18 cellular contexts compared by ENCODE assay signal in the genomic region with DNA sequence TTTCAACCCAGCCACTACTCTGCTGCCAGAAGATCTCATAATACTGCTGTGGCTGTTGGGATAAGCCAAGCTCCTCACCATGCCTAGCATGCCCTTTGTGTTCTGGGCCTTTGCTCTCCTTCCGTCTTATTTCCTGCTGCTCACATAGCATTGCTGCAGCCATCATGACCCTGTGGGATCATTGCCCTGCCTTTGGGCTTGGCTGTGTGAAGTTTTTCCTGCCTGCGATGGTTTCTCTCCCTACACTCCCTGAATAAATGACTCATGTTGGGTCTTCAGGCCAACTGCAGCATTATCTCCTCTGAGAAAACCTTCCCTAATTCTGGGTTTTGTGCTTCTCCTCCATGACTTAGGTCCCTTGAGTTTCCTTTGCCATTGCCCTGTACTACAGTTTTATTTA. TPM values are rescaled to one million over a fixed set of nuclear protein-coding genes. Genes with fewer than 3 reads are reported as not detected.
A peak's percentile ranks its signal among the peaks of the same experiment; 100 is the strongest.
DNase-seq lines count a peak whose midpoint lies in the region; ATAC-seq, FAIRE-seq and TF ChIP-seq lines count a peak whose summit lies in the region.
"Had no signal": no experiment of that assay in that cellular context is flagged by ENCODE, and none has a peak within 500 bp of the region (broad histone marks: within the 10 kb centered on the region; RNA-seq: fewer than 3 reads in every experiment).

No MANE protein-coding gene starts in this region.

- H3K4me1 Mint-ChIP-seq in type B pancreatic cell (ENCODE audit: unreplicated experiment), result no peaks in the 10 kb centered on the region
- H3K4me1 Mint-ChIP-seq in activated T-helper 17 cell treated with anti-CD3 and anti-CD28 coated beads, Interleukin-2, amount 50 U/mL, for 72 hours, result no peaks in the 10 kb centered on the region
- no peaks in the 10 kb centered on the region for H3K4me1 Mint-ChIP-seq in endothelial cell (ENCODE audit: unreplicated experiment)
- H3K4me1 Mint-ChIP-seq: naive B cell had no signal

- H3K4me3 ChIP-seq in HepG2 (replicated peaks in 1 of 3; ENCODE audit: insufficient read depth in 1 of 3, low read depth in 2 of 3, low read length in 3 of 3), result no peak overlapping the region
- H3K4me3 ChIP-seq in right lobe of liver, result no peak overlapping the region
- no peak overlapping the region for H3K4me3 ChIP-seq in bronchial epithelial cell (ENCODE audit: low read depth, low read length)
- H3K4me3 ChIP-seq: HAP-1, SJCRH30, stomach had no signal

- H3K4me1 ChIP-seq in HepG2 (ENCODE audit: insufficient read depth, low read length), result peaks cover 62% of the 10 kb centered on the region
- peaks cover 0 to 5% (median 0%) of the 10 kb centered on the region in 4 donors for H3K4me1 ChIP-seq in right lobe of liver
- H3K4me1 ChIP-seq: stomach had no signal

- FAIRE-seq in HepG2 (lab: Jason Lieb, UNC) (no peak), bronchial epithelial cell (lab: Jason Lieb, UNC) (peak; percentile 13)
- FAIRE-seq: colon had no signal

- DNase-seq in HepG2 (ENCODE audit: low spot score), result no peak
- no peak for DNase-seq in right lobe of liver
- DNase-seq in bronchial epithelial cell (ENCODE audit: low read depth), result peak; percentile 49
- DNase-seq in left colon, result no peak
- DNase-seq in type B pancreatic cell (ENCODE audit: extremely low spot score, unreplicated experiment), result no peak
- DNase-seq in medulla oblongata (ENCODE audit: extremely low spot score), result no peak
- no peak for DNase-seq in endothelial cell (ENCODE audit: low spot score)
- DNase-seq: activated CD8-positive, alpha-beta memory T cell treated with anti-CD3 and anti-CD28 coated beads, Interleukin-2, amount 10 ng/mL, durations not matched to agents 7 days and 5 days; activated gamma-delta T cell; naive B cell; NCI-H526 treated with DMSO at 0.1 percent for 48 hours; SJCRH30; stomach had no signal

- no peaks in the 10 kb centered on the region for H3K36me3 ChIP-seq in HepG2 (replicated peaks in 1 of 2; ENCODE audit: control insufficient read depth in 1 of 2, insufficient read depth in 2 of 2, low read length in 2 of 2)
- no peaks in the 10 kb centered on the region for H3K36me3 ChIP-seq in right lobe of liver
- peaks cover 3% of the 10 kb centered on the region for H3K36me3 ChIP-seq in bronchial epithelial cell (ENCODE audit: control insufficient read depth, insufficient read depth, low read length)
- H3K36me3 ChIP-seq: HAP-1, SJCRH30, stomach had no signal

- TF ChIP-seq EP300 in HepG2 (IDR thresholded peaks at IDR 0.05; ENCODE audit: low read depth in 2 of 2, low read length in 2 of 2) (no peak), HepG2 (CRISPR knock-in tag; IDR thresholded peaks at IDR 0.05; ENCODE audit: borderline replicate concordance) (no peak)

- H3K9me3 Mint-ChIP-seq in type B pancreatic cell, result no peaks in the 10 kb centered on the region
- peaks cover 4% of the 10 kb centered on the region for H3K9me3 Mint-ChIP-seq in activated T-helper 17 cell treated with anti-CD3 and anti-CD28 coated beads, Interleukin-2, amount 50 U/mL, for 72 hours
- H3K9me3 Mint-ChIP-seq in endothelial cell (ENCODE audit: unreplicated experiment), result no peaks in the 10 kb centered on the region

- CTCF ChIA-PET in HepG2 (lab: Yijun Ruan, JAX; ENCODE audit: low intra/inter-chr PET ratio, low total read pairs), result no interaction called here

- TF ChIP-seq POLR2A in HepG2 (IDR thresholded peaks at IDR 0.05; ENCODE audit: insufficient read depth in 1 of 2, low read depth in 2 of 2, low read length in 2 of 2) (no peak), right lobe of liver (IDR thresholded peaks at IDR 0.05) (no peak)

- in situ Hi-C loops in HepG2 (cut with HindIII; ENCODE audit: extremely low pct_ligation_motif_present, low pct_unique_long_range_greater_than_20kb), result no loop called here

- no peak for TF ChIP-seq RAD21 in HepG2 (CRISPR knock-in tag; IDR thresholded peaks at IDR 0.05)

- ATAC-seq in HepG2 (no peak), right lobe of liver (no peak), left colon (peak; percentile 47)
- ATAC-seq in activated T-helper 17 cell treated with anti-CD3 and anti-CD28 coated beads, Interleukin-2, amount 50 U/mL, for 72 hours (replicated peaks), result no peak
- ATAC-seq: activated CD4-positive, CD25-positive, alpha-beta regulatory T cell treated with anti-CD3 and anti-CD28 coated beads, Interleukin-2, amount 50 U/mL, for 24 hours; activated CD8-positive, alpha-beta memory T cell treated with anti-CD3 and anti-CD28 coated beads, Interleukin-2, amount 10 ng/mL, durations not matched to agents 7 days and 5 days had no signal

- H3K36me3 Mint-ChIP-seq in type B pancreatic cell (no peaks in the 10 kb centered on the region), endothelial cell (ENCODE audit: low read depth, unreplicated experiment) (no peaks in the 10 kb centered on the region)
- no peaks in the 10 kb centered on the region for H3K36me3 Mint-ChIP-seq in activated T-helper 17 cell treated with anti-CD3 and anti-CD28 coated beads, Interleukin-2, amount 50 U/mL, for 72 hours (ENCODE audit: low read depth)
- H3K36me3 Mint-ChIP-seq: activated CD8-positive, alpha-beta memory T cell treated with anti-CD3 and anti-CD28 coated beads, Interleukin-2, amount 10 ng/mL, durations not matched to agents 7 days and 5 days had no signal

- H3K27ac ChIP-seq in HepG2 (ENCODE audit: extremely low read length, insufficient read depth, low read length) (peak overlapping the region; percentile 95), right lobe of liver (no peak overlapping the region)
- H3K27ac ChIP-seq: parathyroid adenoma, SJCRH30 had no signal

- TF ChIP-seq CTCF in HepG2 (CRISPR knock-in tag; IDR thresholded peaks at IDR 0.05) (no peak), right lobe of liver (IDR thresholded peaks at IDR 0.05) (no peak), bronchial epithelial cell (IDR thresholded peaks at IDR 0.05; ENCODE audit: insufficient read depth, low read length, severe bottlenecking) (no peak), type B pancreatic cell (conservative IDR thresholded peaks at IDR 0.05) (no peak), endothelial cell (IDR thresholded peaks at IDR 0.05; ENCODE audit: unreplicated experiment) (no peak)

- BruUV-seq in HepG2 (replicated peaks; lab: Mats Ljungman, UMichigan), result no TSS peak

- no peak overlapping the region for H3K4me3 Mint-ChIP-seq in type B pancreatic cell
- no peak overlapping the region for H3K4me3 Mint-ChIP-seq in activated T-helper 17 cell treated with anti-CD3 and anti-CD28 coated beads, Interleukin-2, amount 50 U/mL, for 72 hours
- no peak overlapping the region for H3K4me3 Mint-ChIP-seq in endothelial cell (ENCODE audit: unreplicated experiment)
- H3K4me3 Mint-ChIP-seq: activated CD8-positive, alpha-beta memory T cell treated with anti-CD3 and anti-CD28 coated beads, Interleukin-2, amount 10 ng/mL, durations not matched to agents 7 days and 5 days; naive B cell had no signal

- no peak overlapping the region for H3K4me2 ChIP-seq in HepG2 (ENCODE audit: low read depth, low read length)

- H3K27ac Mint-ChIP-seq in type B pancreatic cell (peak overlapping the region; percentile 58), endothelial cell (ENCODE audit: unreplicated experiment) (no peak overlapping the region)
- H3K27ac Mint-ChIP-seq in activated T-helper 17 cell treated with anti-CD3 and anti-CD28 coated beads, Interleukin-2, amount 50 U/mL, for 72 hours, result no peak overlapping the region
- H3K27ac Mint-ChIP-seq: activated CD8-positive, alpha-beta memory T cell treated with anti-CD3 and anti-CD28 coated beads, Interleukin-2, amount 10 ng/mL, durations not matched to agents 7 days and 5 days had no signal

- WGBS in HepG2 (ENCODE audit: low lambda C conversion rate), result 93% methylated on average over 2 of the region's 2 CpGs
- WGBS in right lobe of liver (ENCODE audit: insufficient coverage, low coverage, low lambda C conversion rate, missing lambda C conversion rate), result 54% methylated on average over 2 of the region's 2 CpGs

- H3K9me3 ChIP-seq in HepG2 (ENCODE audit: low read length), result no peaks in the 10 kb centered on the region
- no peaks in the 10 kb centered on the region for H3K9me3 ChIP-seq in right lobe of liver
- H3K9me3 ChIP-seq: HAP-1, SJCRH30, stomach had no signal

- H2AFZ ChIP-seq in HepG2 (ENCODE audit: low read length), result no peak overlapping the region
- H2AFZ ChIP-seq: parathyroid adenoma had no signal

- intact Hi-C loops in HepG2 (cut with micrococcal nuclease; ENCODE audit: unreplicated experiment) (no loop called here), right lobe of liver (cut with DNase I) (no loop called here), left colon (cut with DNase I, micrococcal nuclease) (no loop called here)

- H3K27me3 Mint-ChIP-seq in type B pancreatic cell, result no peaks in the 10 kb centered on the region
- H3K27me3 Mint-ChIP-seq in activated T-helper 17 cell treated with anti-CD3 and anti-CD28 coated beads, Interleukin-2, amount 50 U/mL, for 72 hours, result peaks cover 10% of the 10 kb centered on the region
- peaks cover 3% of the 10 kb centered on the region for H3K27me3 Mint-ChIP-seq in endothelial cell (ENCODE audit: unreplicated experiment)

- POLR2A ChIA-PET in HepG2 (lab: Yijun Ruan, JAX), result interaction anchor here (4.3 kb wide), 1 partner anchor 21 kb away, joined by 28 read pairs; the partner anchor contains the start of gene TRA2B

- no peaks in the 10 kb centered on the region for H4K20me1 ChIP-seq in HepG2 (ENCODE audit: insufficient read depth, low read length)

- peaks cover 4% of the 10 kb centered on the region for H3K79me2 ChIP-seq in HepG2 (ENCODE audit: insufficient read depth, low read length)
- H3K79me2 ChIP-seq: parathyroid adenoma had no signal

- H3K27me3 ChIP-seq in HepG2 (ENCODE audit: control insufficient read depth in 1 of 2, insufficient read depth in 2 of 2, low read length in 2 of 2) (no peaks in the 10 kb centered on the region), right lobe of liver (no peaks in the 10 kb centered on the region), bronchial epithelial cell (ENCODE audit: control insufficient read depth, insufficient read depth, low read length) (no peaks in the 10 kb centered on the region)
- H3K27me3 ChIP-seq: SJCRH30 had no signal

- no peak overlapping the region for H3K9ac ChIP-seq in HepG2 (ENCODE audit: insufficient read depth, low read depth, low read length)
- H3K9ac ChIP-seq: parathyroid adenoma had no signal

RNA-seq across cellular contexts. Expression of gene TRA2B, which starts 20.8 kb away (rescaled TPM):
- total RNA-seq in HepG2 (2016; rRNA removed; fragmentation: Illumina TruSeq; extraction: Trizol) (241 and 259 TPM in 2 replicates), right lobe of liver (10 to 100 TPM; 31.0 to 68.5 (median 49.6) TPM), bronchial epithelial cell (192 and 202 TPM in 2 replicates), left colon (10 to 100 TPM; 74.2 to 85.3 TPM), type B pancreatic cell (ENCODE audit: low replicate concordance) (136 and 205 TPM in 2 replicates), endothelial cell (ENCODE audit: unreplicated experiment) (132 TPM)
- 38.2 and 46.4 TPM in 2 replicates for total RNA-seq in HepG2 (2016; cell fraction: cytosol; rRNA removed; fragmentation: Illumina TruSeq; extraction: Trizol; ENCODE audit: low read depth)
- 252 and 280 TPM in 2 replicates for total RNA-seq in HepG2 (2016; cell fraction: insoluble cytoplasmic fraction; rRNA removed; fragmentation: Illumina TruSeq; extraction: Trizol)
- total RNA-seq in HepG2 (2016; cell fraction: membrane; rRNA removed; fragmentation: Illumina TruSeq; extraction: Trizol), result 76.5 and 81.0 TPM in 2 replicates
- 391 and 395 TPM in 2 replicates for total RNA-seq in HepG2 (2016; cell fraction: nucleus; rRNA removed; fragmentation: Illumina TruSeq; extraction: Trizol)
- polyA plus RNA-seq in HepG2 (2011; rRNA removed), result 83.9 and 105 TPM in 2 replicates
- 65.0 and 65.1 TPM in 2 replicates for polyA plus RNA-seq in HepG2 (2011; cell fraction: cytosol; rRNA removed)
- polyA plus RNA-seq in HepG2 (2011; cell fraction: nucleus; rRNA removed), result 235 and 261 TPM in 2 replicates
- polyA plus RNA-seq in HepG2 (2012), result 62.0 and 93.0 TPM in 2 replicates
- polyA plus RNA-seq in HepG2 (2016; cell fraction: cytosol; fragmentation: Illumina TruSeq; extraction: Trizol; ENCODE audit: low read depth), result 42.7 and 46.3 TPM in 2 replicates
- 362 and 401 TPM in 2 replicates for polyA plus RNA-seq in HepG2 (2016; cell fraction: insoluble cytoplasmic fraction; fragmentation: Illumina TruSeq; extraction: Trizol; ENCODE audit: low read depth)
- 75.5 and 84.5 TPM in 2 replicates for polyA plus RNA-seq in HepG2 (2016; cell fraction: membrane; fragmentation: Illumina TruSeq; extraction: Trizol; ENCODE audit: low read depth)
- polyA plus RNA-seq in HepG2 (2016; cell fraction: nucleus; fragmentation: Illumina TruSeq; extraction: Trizol; ENCODE audit: insufficient read depth, low read depth), result 261 and 267 TPM in 2 replicates
- 162 and 478 TPM in 2 replicates for polyA minus RNA-seq in HepG2 (2011; rRNA and poly(A)+ RNA removed; ENCODE audit: low replicate concordance)
- polyA minus RNA-seq in HepG2 (2011; cell fraction: cytosol; rRNA and poly(A)+ RNA removed), result 95.7 and 153 TPM in 2 replicates
- 674 and 713 TPM in 2 replicates for polyA minus RNA-seq in HepG2 (2011; cell fraction: nucleus; rRNA and poly(A)+ RNA removed)
- total RNA-seq in activated T-helper 17 cell treated with anti-CD3 and anti-CD28 coated beads, Interleukin-2, amount 50 U/mL, for 72 hours, result 100 to 1,000 TPM; 158 to 232 TPM
